14 cellular contexts compared by ENCODE assay signal in the genomic region with DNA sequence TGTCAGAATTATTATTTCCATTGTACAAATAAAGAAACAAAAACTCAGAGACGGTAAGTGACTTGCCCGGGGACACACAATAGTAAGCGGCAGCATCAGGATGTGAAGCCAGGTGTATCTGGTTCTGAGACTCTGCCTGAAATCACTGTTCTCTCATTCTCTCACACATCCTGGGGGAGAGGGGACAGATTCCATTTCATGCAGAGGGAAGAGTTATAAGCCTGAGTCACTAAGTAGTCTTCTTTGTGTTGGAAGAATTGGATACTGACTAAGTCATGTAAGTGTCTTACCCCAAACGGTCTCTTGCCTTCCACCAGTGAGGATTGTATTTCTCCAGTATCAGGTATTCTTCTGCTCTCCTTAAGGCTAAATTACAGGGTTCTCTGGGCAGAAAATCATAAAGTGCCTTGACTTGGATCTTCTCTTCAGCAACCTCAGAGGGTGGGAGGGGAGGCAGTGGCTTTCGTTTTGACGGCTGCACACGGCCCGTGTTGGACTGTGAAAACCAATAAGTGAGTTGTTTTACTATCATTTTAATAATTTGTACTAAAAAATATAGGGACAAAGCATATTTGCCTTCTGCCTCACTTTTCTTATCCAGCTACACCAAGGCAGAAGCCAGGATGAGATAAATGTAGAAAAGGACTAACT. TPM values are rescaled to one million over a fixed set of nuclear protein-coding genes. Genes with fewer than 3 reads are reported as not detected.
A peak's percentile ranks its signal among the peaks of the same experiment; 100 is the strongest.
DNase-seq lines count a peak whose midpoint lies in the region; ATAC-seq and TF ChIP-seq lines count a peak whose summit lies in the region.
"Had no signal": no experiment of that assay in that cellular context is flagged by ENCODE, and none has a peak within 500 bp of the region (broad histone marks: within the 10 kb centered on the region; RNA-seq: fewer than 3 reads in every experiment).

No MANE protein-coding gene starts in this region.

- H3K9me3 ChIP-seq in adipocyte (ENCODE audit: control insufficient read depth, low read length), result no peaks in the 10 kb centered on the region
- H3K9me3 ChIP-seq in mesenchymal stem cell (ENCODE audit: control insufficient read depth, low read length), result no peaks in the 10 kb centered on the region
- no peaks in the 10 kb centered on the region for H3K9me3 ChIP-seq in right cardiac atrium (ENCODE audit: control insufficient read depth, low read length)
- H3K9me3 ChIP-seq: mucosa of descending colon had no signal

- no peak overlapping the region for H2BK120ac ChIP-seq in mesenchymal stem cell (ENCODE audit: low read depth, low read length)

- 79% methylated on average over 3 of the region's 8 CpGs for WGBS in mesenchymal stem cell
- 84% methylated on average over 8 of the region's 8 CpGs for whole genome bisulfite sequencing in right cardiac atrium

- no peak overlapping the region for H4K8ac ChIP-seq in mesenchymal stem cell (ENCODE audit: low read length)

- H3K4me3 ChIP-seq in AG10803 (ENCODE audit: low read length) (0 out of 2 replicates have a peak overlapping the region, but pooled peaks have one; percentile 7), adipocyte (ENCODE audit: low read length) (no peak overlapping the region), mesenchymal stem cell (ENCODE audit: insufficient read depth in 1 of 2, low read depth in 1 of 2, low read length in 2 of 2) (no peak overlapping the region), right cardiac atrium (ENCODE audit: low read length) (no peak overlapping the region)
- H3K4me3 ChIP-seq: mucosa of descending colon had no signal

- no peak overlapping the region for H2BK15ac ChIP-seq in mesenchymal stem cell (ENCODE audit: low read depth, poor library complexity, severe bottlenecking)

- no peak overlapping the region for H3K14ac ChIP-seq in mesenchymal stem cell (ENCODE audit: low read length in 2 of 2)

- intact Hi-C loops in posterior cingulate gyrus (cut with DNase I) (no loop called here), right cardiac atrium (cut with DNase I) (no loop called here)

- no peak overlapping the region for H2AFZ ChIP-seq in mesenchymal stem cell (ENCODE audit: low read depth, low read length)

- peak; percentile 27 for DNase-seq in AG10803 (ENCODE audit: low read depth)
- DNase-seq in adipocyte (ENCODE audit: low read depth), result peak; percentile 40
- no peak for DNase-seq in mesenchymal stem cell
- no peak for DNase-seq in DMS53 treated with DMSO at 0.1 percent for 48 hours (lab: John Stamatoyannopoulos, UW; ENCODE audit: unreplicated experiment)
- no peak for DNase-seq in posterior cingulate gyrus
- DNase-seq in right cardiac atrium, result no peak
- DNase-seq: activated CD4-positive, alpha-beta T cell treated with anti-CD3 and anti-CD28 coated beads, Interleukin-2, amount 50 U/mL, for 1 hour; amygdala; C1 segment of cervical spinal cord; mucosa of descending colon; NCI-H1417 treated with DMSO at 0.1 percent for 48 hours; NCI-H748 treated with DMSO at 0.1 percent for 48 hours had no signal

- H3K23ac ChIP-seq in mesenchymal stem cell (ENCODE audit: low read length in 2 of 2), result no peak overlapping the region

- H2BK5ac ChIP-seq in mesenchymal stem cell (ENCODE audit: low read depth, low read length, poor library complexity, severe bottlenecking), result no peak overlapping the region

- H2AK5ac ChIP-seq in mesenchymal stem cell (ENCODE audit: low read length, severe bottlenecking), result no peak overlapping the region

- H3K18ac ChIP-seq in mesenchymal stem cell (ENCODE audit: low read depth in 1 of 2, low read length in 2 of 2), result no peak overlapping the region

- no peak for TF ChIP-seq CTCF in AG10803 (conservative IDR thresholded peaks at IDR 0.05; ENCODE audit: low read length)

- ATAC-seq in HG03280 (IDR thresholded peaks at IDR 0.05; ENCODE audit: unreplicated experiment) (peak; percentile 58), right cardiac atrium (no peak), HG02938 (IDR thresholded peaks at IDR 0.05; ENCODE audit: unreplicated experiment) (no peak)
- ATAC-seq: mucosa of descending colon had no signal

- no peak overlapping the region for H3K27ac ChIP-seq in mesenchymal stem cell (ENCODE audit: low read length, poor library complexity, severe bottlenecking)
- no peak overlapping the region for H3K27ac ChIP-seq in right cardiac atrium (ENCODE audit: low read length)

- H3K27me3 ChIP-seq in adipocyte (replicated peaks; ENCODE audit: control insufficient read depth, insufficient read depth, low read length) (no peaks in the 10 kb centered on the region), mesenchymal stem cell (ENCODE audit: control insufficient read depth in 1 of 2, insufficient read depth in 1 of 2, low read length in 2 of 2) (no peaks in the 10 kb centered on the region), right cardiac atrium (ENCODE audit: control insufficient read depth, insufficient read depth) (no peaks in the 10 kb centered on the region)

- H3K36me3 ChIP-seq in adipocyte (ENCODE audit: control insufficient read depth, insufficient read depth, low read length, severe bottlenecking), result no peaks in the 10 kb centered on the region
- no peaks in the 10 kb centered on the region for H3K36me3 ChIP-seq in mesenchymal stem cell (ENCODE audit: control insufficient read depth in 1 of 2, insufficient read depth in 2 of 2, low read depth in 1 of 2, low read length in 2 of 2)

- H3K4me1 ChIP-seq in adipocyte (ENCODE audit: control insufficient read depth, insufficient read depth, low read length) (no peaks in the 10 kb centered on the region), mesenchymal stem cell (ENCODE audit: control insufficient read depth, insufficient read depth, low read depth, low read length) (no peaks in the 10 kb centered on the region), right cardiac atrium (ENCODE audit: control insufficient read depth, insufficient read depth, low read length) (no peaks in the 10 kb centered on the region)

- H3K79me1 ChIP-seq in mesenchymal stem cell (replicated peaks; ENCODE audit: low read length, poor library complexity, severe bottlenecking), result no peaks in the 10 kb centered on the region

- H3K9ac ChIP-seq in adipocyte (ENCODE audit: low read length), result no peak overlapping the region
- H3K9ac ChIP-seq in mesenchymal stem cell (ENCODE audit: low read length), result peak overlapping the region; percentile 13

- no peak overlapping the region for H2BK12ac ChIP-seq in mesenchymal stem cell (ENCODE audit: low read length in 2 of 2)

- H3K4ac ChIP-seq in mesenchymal stem cell (ENCODE audit: low read depth in 1 of 2, low read length in 2 of 2), result no peak overlapping the region

- no peak overlapping the region for H4K91ac ChIP-seq in mesenchymal stem cell (ENCODE audit: low read length)

- no peak overlapping the region for H3K4me2 ChIP-seq in mesenchymal stem cell (ENCODE audit: low read length, poor library complexity, severe bottlenecking)

RNA-seq across cellular contexts. Expression of gene TXK, which starts 21.9 kb away (rescaled TPM):
- 0.88 TPM for polyA plus RNA-seq in mesenchymal stem cell (2013, experiment 1 of 2)
- polyA plus RNA-seq in mesenchymal stem cell (2013, experiment 2 of 2), result 1.1 TPM
- 1 to 10 TPM in 2 of 4 donors, under 1 TPM in 2; 0.59 to 1.8 (median 0.87) TPM for total RNA-seq in right cardiac atrium
- 0.14 TPM for polyA plus RNA-seq in right cardiac atrium

Comparison
In these comparisons a context has a peak if more than half of its experiments do, and no peak if none do; other contexts are left out.
1. DNase-seq: peak in AG10803 (single experiment) and adipocyte (single experiment); none in mesenchymal stem cell (single experiment), DMS53 treated with DMSO at 0.1 percent for 48 hours (single experiment), posterior cingulate gyrus (0 of 10) and right cardiac atrium (0 of 3).